In the genomic region with DNA sequence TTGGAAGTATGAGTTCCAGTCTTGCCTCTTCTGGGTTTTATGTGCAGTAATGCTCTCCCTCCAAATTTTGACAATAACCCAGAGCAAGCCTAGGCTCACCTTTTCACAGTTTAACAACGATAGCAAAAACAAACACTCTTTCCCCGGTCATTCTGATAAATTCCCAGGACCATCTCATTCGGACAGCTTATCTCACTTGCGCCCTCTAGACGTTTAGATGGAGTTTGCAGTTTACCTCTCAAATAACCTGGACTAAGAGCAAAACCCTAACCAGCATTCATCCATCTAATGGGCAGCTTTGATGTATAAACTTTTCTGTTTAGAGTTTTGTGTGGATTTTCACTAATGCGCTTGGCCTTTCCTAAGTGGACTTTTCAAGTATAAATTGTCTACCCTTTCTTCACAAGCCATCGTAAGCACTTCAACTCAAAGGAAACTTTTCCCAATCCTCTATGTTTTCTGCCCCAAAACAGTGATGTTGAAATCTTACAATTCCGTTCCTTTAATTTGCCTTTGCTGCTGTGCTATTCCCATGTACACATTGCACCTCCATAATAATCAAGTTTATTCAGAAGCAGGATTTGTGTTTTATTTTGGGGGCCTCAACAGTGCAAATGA, we compare ENCODE assay signal across 8 cellular contexts.
DNase-seq lines count a peak whose midpoint lies in the region; ATAC-seq and TF ChIP-seq lines count a peak whose summit lies in the region.

No MANE protein-coding gene starts in this region.

- H3K9me3 ChIP-seq in Peyer's patch: peaks cover 0 to 5% (median 0%) of the 10 kb centered on the region in 4 donors

- H3K4me3 ChIP-seq in H7 (ENCODE audit: insufficient read depth, low read depth, low read length) (no peak overlapping the region), Peyer's patch (no peak overlapping the region)

- H3K4me1 Mint-ChIP-seq in CD14-positive monocyte (peaks cover 3% of the 10 kb centered on the region), glutamatergic neuron (ENCODE audit: low read depth, unreplicated experiment) (peaks cover 4% of the 10 kb centered on the region)
- no peaks in the 10 kb centered on the region for H3K4me1 Mint-ChIP-seq in activated T-helper 17 cell treated with anti-CD3 and anti-CD28 coated beads, Interleukin-2, amount 50 U/mL, for 72 hours

- H3K27me3 ChIP-seq in H7 (ENCODE audit: control insufficient read depth, insufficient read depth, low read length): no peaks in the 10 kb centered on the region
- H3K27me3 ChIP-seq in Peyer's patch: no peaks in the 10 kb centered on the region

- H3K27ac Mint-ChIP-seq in CD14-positive monocyte (no peak overlapping the region), glutamatergic neuron (ENCODE audit: unreplicated experiment) (no peak overlapping the region)
- no peak overlapping the region for H3K27ac Mint-ChIP-seq in activated T-helper 17 cell treated with anti-CD3 and anti-CD28 coated beads, Interleukin-2, amount 50 U/mL, for 72 hours

- TF ChIP-seq CTCF in CD14-positive monocyte (IDR thresholded peaks at IDR 0.05) (peak; percentile 52), Peyer's patch (IDR thresholded peaks at IDR 0.05) (peak in 5 of 6 experiments; percentile 8 to 52 (median 36)), glutamatergic neuron (IDR thresholded peaks at IDR 0.05; ENCODE audit: partially characterized antibody, unreplicated experiment) (peak; percentile 76)

- DNase-seq in CD14-positive monocyte (ENCODE audit: low spot score) (no peak), H7 (peak; percentile 26), Peyer's patch (peak in 1 of 3 donors; percentile 22), glutamatergic neuron (no peak), anterior cingulate cortex (lab: John Stamatoyannopoulos, UW) (no peak)

- no peak for TF ChIP-seq POLR2A in Peyer's patch (IDR thresholded peaks at IDR 0.05)

- H3K4me3 Mint-ChIP-seq in CD14-positive monocyte (no peak overlapping the region), glutamatergic neuron (ENCODE audit: unreplicated experiment) (no peak overlapping the region)
- H3K4me3 Mint-ChIP-seq in activated T-helper 17 cell treated with anti-CD3 and anti-CD28 coated beads, Interleukin-2, amount 50 U/mL, for 72 hours: no peak overlapping the region

- H3K27me3 Mint-ChIP-seq in CD14-positive monocyte (ENCODE audit: low read depth in 3 of 3): no peaks in the 10 kb centered on the region
- H3K27me3 Mint-ChIP-seq in glutamatergic neuron (ENCODE audit: unreplicated experiment): peaks cover 2% of the 10 kb centered on the region
- H3K27me3 Mint-ChIP-seq in activated T-helper 17 cell treated with anti-CD3 and anti-CD28 coated beads, Interleukin-2, amount 50 U/mL, for 72 hours: no peaks in the 10 kb centered on the region

- H3K4me1 ChIP-seq in Peyer's patch: no peaks in the 10 kb centered on the region

- ATAC-seq in activated T-helper 17 cell treated with anti-CD3 and anti-CD28 coated beads, Interleukin-2, amount 50 U/mL, for 72 hours (replicated peaks): no peak
- no peak for ATAC-seq in GM18511 (IDR thresholded peaks at IDR 0.05; ENCODE audit: unreplicated experiment)
- no peak for ATAC-seq in HG02981 (IDR thresholded peaks at IDR 0.05; ENCODE audit: unreplicated experiment)

- intact Hi-C loops in CD14-positive monocyte (cut with micrococcal nuclease): no loop called here

- H3K27ac ChIP-seq in Peyer's patch: no peak overlapping the region

- peaks cover 48 to 49% of the 10 kb centered on the region in 2 donors for H3K36me3 Mint-ChIP-seq in CD14-positive monocyte
- H3K36me3 Mint-ChIP-seq in glutamatergic neuron (ENCODE audit: unreplicated experiment): peaks cover 5% of the 10 kb centered on the region
- H3K36me3 Mint-ChIP-seq in activated T-helper 17 cell treated with anti-CD3 and anti-CD28 coated beads, Interleukin-2, amount 50 U/mL, for 72 hours (ENCODE audit: low read depth): no peaks in the 10 kb centered on the region

- no peaks in the 10 kb centered on the region for H3K36me3 ChIP-seq in H7 (replicated peaks; ENCODE audit: control insufficient read depth, insufficient read depth, low read length)
- H3K36me3 ChIP-seq in Peyer's patch: no peaks in the 10 kb centered on the region

- peaks cover 0 to 6% (median 4%) of the 10 kb centered on the region in 7 donors for H3K9me3 Mint-ChIP-seq in CD14-positive monocyte
- no peaks in the 10 kb centered on the region for H3K9me3 Mint-ChIP-seq in glutamatergic neuron (ENCODE audit: unreplicated experiment)
- no peaks in the 10 kb centered on the region for H3K9me3 Mint-ChIP-seq in activated T-helper 17 cell treated with anti-CD3 and anti-CD28 coated beads, Interleukin-2, amount 50 U/mL, for 72 hours
